25 cellular contexts compared by ENCODE assay signal in the genomic region with DNA sequence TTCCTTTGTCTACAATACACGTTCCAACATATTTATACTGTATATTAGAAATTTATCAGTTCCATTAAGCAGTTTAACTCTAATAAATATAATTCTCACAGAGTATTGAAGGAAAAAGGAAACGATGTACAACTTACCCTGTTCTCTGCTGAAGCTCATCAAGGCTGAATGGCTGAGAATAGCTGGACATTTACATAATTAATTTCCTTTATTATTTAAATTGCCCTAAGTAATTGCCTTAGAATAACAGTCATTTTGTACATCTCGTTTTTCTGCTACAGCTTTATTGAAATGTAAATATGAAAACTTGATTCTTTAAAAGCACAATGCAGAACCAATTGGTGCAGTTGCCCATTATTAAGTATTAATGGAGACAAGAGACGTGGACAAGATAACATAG.
"Had no signal": no experiment of that assay in that cellular context is flagged by ENCODE, and none has a peak within 500 bp of the region (broad histone marks: within the 10 kb centered on the region; RNA-seq: fewer than 3 reads in every experiment).

No MANE protein-coding gene starts in this region.

- H3K4me1 ChIP-seq: colonic mucosa, esophagus muscularis mucosa, esophagus squamous epithelium, foreskin keratinocyte, gastrocnemius medialis, gastroesophageal sphincter, heart left ventricle, heart right ventricle had no signal

- H3K4me3 ChIP-seq: colonic mucosa, coronary artery, dorsolateral prefrontal cortex, esophagus muscularis mucosa, esophagus squamous epithelium, gastrocnemius medialis, gastroesophageal sphincter, heart left ventricle, heart right ventricle had no signal

- H3K27me3 ChIP-seq: colonic mucosa, esophagus muscularis mucosa, esophagus squamous epithelium, foreskin keratinocyte, gastrocnemius medialis, gastroesophageal sphincter, heart left ventricle, heart right ventricle had no signal

- H3K27me3 Mint-ChIP-seq: dendritic cell treated with granulocyte-macrophage colony-stimulating factor and Interleukin-4, amounts not matched to agents 40 ng/mL and 50 ng/mL, for 4 days; effector memory CD8-positive, alpha-beta T cell had no signal

- H3K27ac Mint-ChIP-seq: dendritic cell treated with granulocyte-macrophage colony-stimulating factor and Interleukin-4, amounts not matched to agents 40 ng/mL and 50 ng/mL, for 4 days; effector memory CD8-positive, alpha-beta T cell; endodermal cell had no signal

- H3K36me3 ChIP-seq: colonic mucosa, esophagus muscularis mucosa, esophagus squamous epithelium, gastrocnemius medialis, gastroesophageal sphincter, heart left ventricle, heart right ventricle had no signal

- ATAC-seq: effector memory CD8-positive, alpha-beta T cell; esophagus mucosa; foreskin keratinocyte; gastrocnemius medialis; gastroesophageal sphincter; heart left ventricle; heart right ventricle had no signal

- H3K27ac ChIP-seq: colonic mucosa, coronary artery, dorsolateral prefrontal cortex, epithelial cell of prostate, esophagus muscularis mucosa, esophagus squamous epithelium, foreskin keratinocyte, gastrocnemius medialis, gastroesophageal sphincter, heart left ventricle, heart right ventricle had no signal

- H3K4me1 Mint-ChIP-seq: endodermal cell had no signal

- H3K4me3 Mint-ChIP-seq: dendritic cell treated with granulocyte-macrophage colony-stimulating factor and Interleukin-4, amounts not matched to agents 40 ng/mL and 50 ng/mL, for 4 days; effector memory CD8-positive, alpha-beta T cell; endodermal cell had no signal

- DNase-seq: colonic mucosa; cortex of kidney; dermis blood vessel endothelial cell; dorsolateral prefrontal cortex; effector CD4-positive, alpha-beta T cell; effector CD8-positive, alpha-beta T cell; effector memory CD4-positive, alpha-beta T cell; effector memory CD8-positive, alpha-beta T cell; endodermal cell; erythroblast; esophagus squamous epithelium; foreskin fibroblast; foreskin keratinocyte; foreskin melanocyte; gastrocnemius medialis; glutamatergic neuron; head of caudate nucleus; heart left ventricle; heart right ventricle had no signal

- H3K9me3 ChIP-seq: colonic mucosa, esophagus muscularis mucosa, gastrocnemius medialis, gastroesophageal sphincter had no signal
